Comparison of ENCODE assay signal across 14 cellular contexts in the genomic region with DNA sequence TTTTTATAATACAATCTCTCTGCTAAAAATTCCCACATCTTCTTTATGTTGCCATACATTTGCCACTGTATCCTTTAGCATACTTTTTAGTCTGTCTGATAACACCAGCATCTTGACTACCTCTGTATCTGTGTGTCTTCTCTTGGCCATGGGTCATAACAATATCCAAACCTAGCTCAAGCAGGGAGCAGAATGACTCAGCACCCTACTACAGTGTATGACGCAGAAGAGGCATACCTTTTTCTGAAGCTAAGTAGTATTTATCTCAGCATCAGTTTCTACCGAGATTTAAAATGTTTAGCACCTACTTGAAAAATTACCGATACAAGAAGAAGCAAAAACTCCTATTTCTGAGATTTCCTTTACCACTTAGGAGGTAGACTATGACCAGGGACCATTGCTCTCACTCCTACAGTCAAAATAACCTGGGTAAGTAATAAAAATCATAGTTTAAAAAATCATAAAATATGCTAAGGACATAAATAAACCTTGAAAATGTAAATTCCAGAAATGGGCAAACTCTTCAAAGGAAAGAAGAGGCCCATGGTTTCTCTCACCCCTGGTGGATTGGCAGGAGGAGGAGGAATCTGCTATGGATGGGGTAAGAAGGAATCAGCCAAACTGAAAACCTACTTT.
DNase-seq lines count a peak whose midpoint lies in the region; ATAC-seq, FAIRE-seq and TF ChIP-seq lines count a peak whose summit lies in the region.
"Had no signal": no experiment of that assay in that cellular context is flagged by ENCODE, and none has a peak within 500 bp of the region (broad histone marks: within the 10 kb centered on the region; RNA-seq: fewer than 3 reads in every experiment).

No MANE protein-coding gene starts in this region.

- peak overlapping the region; percentile 76 for H3K4me2 ChIP-seq in keratinocyte (ENCODE audit: control insufficient read depth, extremely low read depth, insufficient read depth, low read depth, low read length)

- no peak overlapping the region for H3K4me3 ChIP-seq in keratinocyte (ENCODE audit: control insufficient read depth in 2 of 3, extremely low read depth in 1 of 3, insufficient read depth in 2 of 3, low read depth in 1 of 3, low read length in 3 of 3)

- H3K4me1 Mint-ChIP-seq in activated CD4-positive, alpha-beta memory T cell treated with anti-CD3 and anti-CD28 coated beads, Interleukin-2, amount 10 ng/mL, durations not matched to agents 7 days and 5 days, result peaks cover 18% of the 10 kb centered on the region
- H3K4me1 Mint-ChIP-seq: activated B cell treated with CpG ODN at 0.5 μM for 24 hours had no signal

- ATAC-seq in HG02623 (IDR thresholded peaks at IDR 0.05; ENCODE audit: unreplicated experiment) (no peak), left lobe of liver (no peak)

- H3K4me3 Mint-ChIP-seq in activated CD4-positive, alpha-beta memory T cell treated with anti-CD3 and anti-CD28 coated beads, Interleukin-2, amount 10 ng/mL, durations not matched to agents 7 days and 5 days, result no peak overlapping the region
- H3K4me3 Mint-ChIP-seq: activated B cell treated with CpG ODN at 0.5 μM for 24 hours had no signal

- H3K4me1 ChIP-seq in keratinocyte (ENCODE audit: control insufficient read depth, extremely low read depth, insufficient read depth, low read length), result peaks cover 31% of the 10 kb centered on the region

- in situ Hi-C loops in Caki2 (cut with HindIII; ENCODE audit: low pct_unique_long_range_greater_than_20kb, low sequenced_read_pairs), result no loop called here

- no peaks in the 10 kb centered on the region for H4K20me1 ChIP-seq in keratinocyte (ENCODE audit: control insufficient read depth, extremely low read depth, insufficient read depth, low read length)

- H3K27ac ChIP-seq in keratinocyte (ENCODE audit: control insufficient read depth, insufficient read depth, low read length), result peak overlapping the region; percentile 81
- H3K27ac ChIP-seq: HL-60 had no signal

- H3K27me3 Mint-ChIP-seq in activated CD4-positive, alpha-beta memory T cell treated with anti-CD3 and anti-CD28 coated beads, Interleukin-2, amount 10 ng/mL, durations not matched to agents 7 days and 5 days, result peaks cover 11% of the 10 kb centered on the region
- H3K27me3 Mint-ChIP-seq: activated B cell treated with CpG ODN at 0.5 μM for 24 hours had no signal

- TF ChIP-seq CTCF in keratinocyte (optimal IDR thresholded peaks at IDR 0.05 in 1 of 3, IDR thresholded peaks at IDR 0.05 in 1 of 3, conservative IDR thresholded peaks at IDR 0.05 in 1 of 3; ENCODE audit: extremely low read depth in 1 of 3, insufficient read depth in 2 of 3, low read length in 3 of 3), result no peak

- no peaks in the 10 kb centered on the region for H3K9me3 Mint-ChIP-seq in activated CD4-positive, alpha-beta memory T cell treated with anti-CD3 and anti-CD28 coated beads, Interleukin-2, amount 10 ng/mL, durations not matched to agents 7 days and 5 days
- H3K9me3 Mint-ChIP-seq: activated B cell treated with CpG ODN at 0.5 μM for 24 hours had no signal

- H3K36me3 Mint-ChIP-seq in activated CD4-positive, alpha-beta memory T cell treated with anti-CD3 and anti-CD28 coated beads, Interleukin-2, amount 10 ng/mL, durations not matched to agents 7 days and 5 days (ENCODE audit: low read depth), result no peaks in the 10 kb centered on the region

- peak; percentile 11 for DNase-seq in Caki2 (ENCODE audit: low read depth)
- peak; percentile 54 for DNase-seq in H4 (ENCODE audit: low spot score)
- DNase-seq in activated CD4-positive, alpha-beta memory T cell treated with anti-CD3 and anti-CD28 coated beads, Interleukin-2, amount 10 ng/mL, durations not matched to agents 7 days and 5 days, result peak; percentile 30
- DNase-seq in keratinocyte (ENCODE audit: low read depth, low spot score), result no peak
- no peak for DNase-seq in KG1 (lab: John Stamatoyannopoulos, UW)
- DNase-seq in activated gamma-delta T cell (lab: John Stamatoyannopoulos, UW), result no peak
- no peak for DNase-seq in left lobe of liver (ENCODE audit: low spot score)
- DNase-seq: activated B cell treated with CpG ODN at 0.5 μM for 24 hours, erythroblast, left cardiac atrium, NCI-H2029 had no signal

- no peaks in the 10 kb centered on the region for H3K9me3 ChIP-seq in keratinocyte (ENCODE audit: control insufficient read depth, low read depth, low read length)

- POLR2A ChIA-PET in activated CD4-positive, alpha-beta memory T cell treated with anti-CD3 and anti-CD28 coated beads, Interleukin-2, amount 10 ng/mL, durations not matched to agents 7 days and 5 days (lab: Charles Lee), result no interaction called here

- FAIRE-seq in keratinocyte (lab: Jason Lieb, UNC), result peak; percentile 100
- FAIRE-seq: RCC 7860 had no signal

- H3K9ac ChIP-seq in keratinocyte (ENCODE audit: control insufficient read depth, extremely low read depth, insufficient read depth, low read length), result peak overlapping the region; percentile 59

- no peaks in the 10 kb centered on the region for H3K36me3 ChIP-seq in keratinocyte (ENCODE audit: control insufficient read depth in 2 of 2, extremely low read depth in 1 of 2, insufficient read depth in 2 of 2, low read length in 2 of 2)

- dilution Hi-C loops in keratinocyte (cut with MboI; ENCODE audit: extremely low pct_ligation_motif_present, low sequenced_read_pairs), result no loop called here

- no peaks in the 10 kb centered on the region for H3K27me3 ChIP-seq in keratinocyte (ENCODE audit: control insufficient read depth, extremely low read depth, insufficient read depth, low read length)

- H2AFZ ChIP-seq in keratinocyte (ENCODE audit: control insufficient read depth, low read length), result no peak overlapping the region

- CTCF ChIA-PET in activated CD4-positive, alpha-beta memory T cell treated with anti-CD3 and anti-CD28 coated beads, Interleukin-2, amount 10 ng/mL, durations not matched to agents 7 days and 5 days (lab: Charles Lee), result interaction anchor here (0.5 to 1.0 kb wide), 2 partner anchors 18 to 19 kb away, joined by 3 read pairs; no protein-coding TSS in a partner anchor

- H3K9me1 ChIP-seq in keratinocyte (ENCODE audit: control insufficient read depth, extremely low read depth, insufficient read depth, low read length), result peaks cover 2% of the 10 kb centered on the region

- no peaks in the 10 kb centered on the region for H3K79me2 ChIP-seq in keratinocyte (ENCODE audit: control insufficient read depth, insufficient read depth, low read length)

- no peak overlapping the region for H3K27ac Mint-ChIP-seq in activated CD4-positive, alpha-beta memory T cell treated with anti-CD3 and anti-CD28 coated beads, Interleukin-2, amount 10 ng/mL, durations not matched to agents 7 days and 5 days
- H3K27ac Mint-ChIP-seq: activated B cell treated with CpG ODN at 0.5 μM for 24 hours had no signal

Comparison
In these comparisons a context has a peak if more than half of its experiments do, and no peak if none do; other contexts are left out.
1. DNase-seq: peak in Caki2 (single experiment), H4 (single experiment) and activated CD4-positive, alpha-beta memory T cell treated with anti-CD3 and anti-CD28 coated beads, Interleukin-2, amount 10 ng/mL, durations not matched to agents 7 days and 5 days (single experiment); none in keratinocyte (single experiment), KG1 (single experiment), activated gamma-delta T cell (single experiment) and left lobe of liver (single experiment).